In genomic region chr15:83285979-83286553, GRCh38 we compare ENCODE assay signal across 11 cellular contexts. TPM values are rescaled to one million over a fixed set of nuclear protein-coding genes. Genes with fewer than 3 reads are reported as not detected.
DNase-seq lines count a peak whose midpoint lies in the region; ATAC-seq and TF ChIP-seq lines count a peak whose summit lies in the region.
"Had no signal": no experiment of that assay in that cellular context is flagged by ENCODE, and none has a peak within 500 bp of the region (broad histone marks: within the 10 kb centered on the region; RNA-seq: fewer than 3 reads in every experiment).

No MANE protein-coding gene starts in this region.

- peaks cover 55% of the 10 kb centered on the region for H3K4me1 ChIP-seq in SJSA1 (replicated peaks)
- peaks cover 53% of the 10 kb centered on the region for H3K4me1 ChIP-seq in osteoblast (ENCODE audit: insufficient read depth, low read length)

- H4K20me1 ChIP-seq in osteoblast (ENCODE audit: insufficient read depth, low read length) = no peaks in the 10 kb centered on the region

- H3K79me2 ChIP-seq in osteoblast (ENCODE audit: insufficient read depth, low read length) = peaks cover 25% of the 10 kb centered on the region

- peak overlapping the region; percentile 61 for H3K4me2 ChIP-seq in osteoblast (ENCODE audit: insufficient read depth, low read length)

- H3K4me3 ChIP-seq in SJSA1 = no peak overlapping the region; the same call in 1 of the 2 replicates
- H3K4me3 ChIP-seq in osteoblast (ENCODE audit: insufficient read depth, low read length) = no peak overlapping the region

- H3K27me3 ChIP-seq in SJSA1 (replicated peaks) (no peaks in the 10 kb centered on the region), osteoblast (ENCODE audit: insufficient read depth, low read length) (no peaks in the 10 kb centered on the region)

- no peak for TF ChIP-seq CTCF in osteoblast (IDR thresholded peaks at IDR 0.05; ENCODE audit: extremely low read depth, low read depth, low read length)

- no peak for ATAC-seq in HG03196 (IDR thresholded peaks at IDR 0.05; ENCODE audit: unreplicated experiment)
- ATAC-seq: activated T-helper 17 cell treated with anti-CD3 and anti-CD28 coated beads, Interleukin-2, amount 50 U/mL, for 72 hours had no signal

- no peaks in the 10 kb centered on the region for H3K9me3 ChIP-seq in SJSA1 (replicated peaks)
- H3K9me3 ChIP-seq in osteoblast (ENCODE audit: low read depth, low read length) = no peaks in the 10 kb centered on the region

- no peak overlapping the region for H2AFZ ChIP-seq in osteoblast (ENCODE audit: low read length)

- DNase-seq in GM03348 (ENCODE audit: low spot score) (peak; percentile 77), SJSA1 (ENCODE audit: low read depth in 1 of 2, low spot score in 2 of 2) (peak; percentile 84 to 90), fibroblast of peridontal ligament (ENCODE audit: extremely low read depth) (peak; percentile 70), osteoblast (ENCODE audit: insufficient read length, low spot score, missing footprints) (peak; percentile 94), midbrain (lab: John Stamatoyannopoulos, UW) (no peak)
- DNase-seq in activated CD4-positive, alpha-beta T cell treated with anti-CD3 and anti-CD28 coated beads for 1 hour = no peak
- DNase-seq in effector CD4-positive, alpha-beta T cell = no peak
- DNase-seq: GDM1, NCI-H82 had no signal

- H3K27ac ChIP-seq in SJSA1 (peak overlapping the region; percentile 92), osteoblast (ENCODE audit: low read depth, low read length) (peak overlapping the region; percentile 86)

- peaks cover 8% of the 10 kb centered on the region for H3K36me3 ChIP-seq in SJSA1
- H3K36me3 ChIP-seq in osteoblast (ENCODE audit: insufficient read depth, low read length) = no peaks in the 10 kb centered on the region

RNA-seq across cellular contexts. Expression of gene BNC1, which starts 1.6 kb away (rescaled TPM):
- total RNA-seq in SJSA1 (2014; rRNA removed; shearing (Covaris generic)) = 10.5 and 12.1 TPM in 2 replicates
- total RNA-seq in osteoblast = 3.3 and 3.5 TPM in 2 replicates
- total RNA-seq: activated T-helper 17 cell treated with anti-CD3 and anti-CD28 coated beads, Interleukin-2, amount 50 U/mL, for 72 hours had no signal

Comparison
In these comparisons a context has a peak if more than half of its experiments do, and no peak if none do; other contexts are left out.
1. DNase-seq: peak in GM03348 (single experiment), SJSA1 (2 of 2), fibroblast of peridontal ligament (single experiment) and osteoblast (single experiment); none in activated CD4-positive, alpha-beta T cell treated with anti-CD3 and anti-CD28 coated beads for 1 hour (single experiment), midbrain (single experiment) and effector CD4-positive, alpha-beta T cell (single experiment).